ENCODE assay signal across 1 cellular context in the genomic region with DNA sequence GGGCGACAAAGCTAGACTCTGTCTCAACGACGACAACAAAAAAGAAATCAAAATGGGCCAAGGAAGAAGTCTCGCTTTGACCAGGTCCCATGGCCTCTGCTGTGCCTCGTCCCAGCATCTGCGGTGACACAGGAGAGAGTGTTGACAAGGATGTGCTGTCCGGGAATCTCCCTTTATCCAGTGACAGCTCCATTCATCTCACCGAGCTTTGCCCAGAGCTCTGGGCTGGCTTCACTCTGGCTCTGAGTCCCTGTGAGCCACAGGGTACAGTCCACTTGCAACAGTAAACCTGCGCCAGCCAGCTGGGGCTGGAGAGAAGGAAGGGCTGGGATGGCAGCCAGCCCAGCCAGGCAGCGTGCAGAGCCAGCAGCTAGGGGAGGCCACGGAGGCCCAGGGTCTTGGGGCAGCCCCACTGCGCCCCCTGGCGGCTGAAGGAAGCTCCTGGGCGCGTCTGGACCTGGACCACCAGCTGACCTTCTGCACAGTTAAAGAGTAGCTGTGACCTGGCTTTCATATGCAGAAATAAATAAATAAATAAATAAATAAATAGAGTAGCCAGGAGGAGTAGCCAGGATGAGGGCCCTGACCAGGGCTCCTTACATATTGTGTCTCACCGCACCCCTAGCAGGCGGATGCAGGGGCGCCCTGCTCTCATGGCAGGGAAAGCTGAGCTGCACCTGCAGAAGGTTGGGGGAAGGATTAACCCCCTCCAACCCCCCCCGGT.
TF ChIP-seq lines count a peak whose summit lies in the region.

No MANE protein-coding gene starts in this region.

TF ChIP-seq in HEK293, 187 proteins besides CTCF, POLR2A, EP300 and RAD21 (continued from another document and continues in another):
- TF ChIP-seq ZSCAN23 (tag by site-specific recombination; IDR thresholded peaks at IDR 0.05) (no peak), ZFP69B (tag by site-specific recombination; IDR thresholded peaks at IDR 0.05) (no peak), ZNF239 (tag by site-specific recombination; IDR thresholded peaks at IDR 0.05) (no peak), SP2 (tag by site-specific recombination; IDR thresholded peaks at IDR 0.05) (no peak), ZNF48 (tag by site-specific recombination; IDR thresholded peaks at IDR 0.05) (no peak), ZNF221 (tag by site-specific recombination; IDR thresholded peaks at IDR 0.05; ENCODE audit: borderline replicate concordance) (no peak), ZNF16 (tag by site-specific recombination; IDR thresholded peaks at IDR 0.05; ENCODE audit: low read depth) (no peak), ZNF768 (tag by site-specific recombination; IDR thresholded peaks at IDR 0.05) (no peak), ZFP3 (tag by site-specific recombination; IDR thresholded peaks at IDR 0.05; ENCODE audit: low read depth) (no peak), ZBTB21 (tag by site-specific recombination; IDR thresholded peaks at IDR 0.05) (no peak), ZNF785 (tag by site-specific recombination; IDR thresholded peaks at IDR 0.05) (no peak), ZNF138 (tag by site-specific recombination; IDR thresholded peaks at IDR 0.05; ENCODE audit: borderline replicate concordance) (no peak), KLF10 (tag by site-specific recombination; IDR thresholded peaks at IDR 0.05) (no peak), ZNF677 (tag by site-specific recombination; IDR thresholded peaks at IDR 0.05) (no peak), ZBTB7A (tag by site-specific recombination; IDR thresholded peaks at IDR 0.05; ENCODE audit: low read depth) (no peak), ZNF426 (tag by site-specific recombination; IDR thresholded peaks at IDR 0.05) (peak; percentile 47), ZNF776 (tag by site-specific recombination; IDR thresholded peaks at IDR 0.05; ENCODE audit: borderline replicate concordance) (no peak), ZNF24 (tag by site-specific recombination; IDR thresholded peaks at IDR 0.05) (no peak), ZNF416 (tag by site-specific recombination; IDR thresholded peaks at IDR 0.05) (no peak), RBAK (tag by site-specific recombination; IDR thresholded peaks at IDR 0.05) (no peak), ZNF350 (tag by site-specific recombination; IDR thresholded peaks at IDR 0.05) (no peak), ZNF76 (tag by site-specific recombination; IDR thresholded peaks at IDR 0.05; ENCODE audit: borderline replicate concordance, low read depth) (no peak), ZNF521 (tag by site-specific recombination; IDR thresholded peaks at IDR 0.05) (no peak), ZNF843 (tag by site-specific recombination; IDR thresholded peaks at IDR 0.05) (no peak), ZNF658 (tag by site-specific recombination; IDR thresholded peaks at IDR 0.05) (no peak), ZNF10 (tag by site-specific recombination; IDR thresholded peaks at IDR 0.05) (no peak), ZNF184 (tag by site-specific recombination; IDR thresholded peaks at IDR 0.05) (no peak), TCF7L2 (IDR thresholded peaks at IDR 0.05; ENCODE audit: borderline replicate concordance, low read depth, low read length) (no peak), ZNF112 (tag by site-specific recombination; IDR thresholded peaks at IDR 0.05) (no peak), OSR2 (tag by site-specific recombination; IDR thresholded peaks at IDR 0.05) (no peak), ZNF214 (tag by site-specific recombination; IDR thresholded peaks at IDR 0.05; ENCODE audit: borderline replicate concordance) (no peak), GLIS2 (tag by site-specific recombination; IDR thresholded peaks at IDR 0.05) (no peak), ZNF266 (tag by site-specific recombination; IDR thresholded peaks at IDR 0.05; ENCODE audit: low read depth) (no peak), KLF8 (tag by site-specific recombination; IDR thresholded peaks at IDR 0.05) (no peak), ZNF292 (tag by site-specific recombination; IDR thresholded peaks at IDR 0.05; ENCODE audit: borderline replicate concordance, low read depth) (no peak), ZBTB48 (tag by site-specific recombination; IDR thresholded peaks at IDR 0.05) (no peak), ZNF701 (tag by site-specific recombination; IDR thresholded peaks at IDR 0.05) (no peak), ZNF664 (tag by site-specific recombination; IDR thresholded peaks at IDR 0.05) (no peak), ZNF654 (tag by site-specific recombination; IDR thresholded peaks at IDR 0.05; ENCODE audit: low read depth) (no peak; the same call in none of the 2 replicates), SCRT1 (tag by site-specific recombination; IDR thresholded peaks at IDR 0.05; ENCODE audit: borderline replicate concordance) (no peak; the same call in 1 of the 2 replicates), REPIN1 (tag by site-specific recombination; IDR thresholded peaks at IDR 0.05; ENCODE audit: low read depth) (no peak), GLI2 (tag by site-specific recombination; IDR thresholded peaks at IDR 0.05; ENCODE audit: borderline replicate concordance, low read depth) (no peak)
- TF ChIP-seq, protein P1, sequence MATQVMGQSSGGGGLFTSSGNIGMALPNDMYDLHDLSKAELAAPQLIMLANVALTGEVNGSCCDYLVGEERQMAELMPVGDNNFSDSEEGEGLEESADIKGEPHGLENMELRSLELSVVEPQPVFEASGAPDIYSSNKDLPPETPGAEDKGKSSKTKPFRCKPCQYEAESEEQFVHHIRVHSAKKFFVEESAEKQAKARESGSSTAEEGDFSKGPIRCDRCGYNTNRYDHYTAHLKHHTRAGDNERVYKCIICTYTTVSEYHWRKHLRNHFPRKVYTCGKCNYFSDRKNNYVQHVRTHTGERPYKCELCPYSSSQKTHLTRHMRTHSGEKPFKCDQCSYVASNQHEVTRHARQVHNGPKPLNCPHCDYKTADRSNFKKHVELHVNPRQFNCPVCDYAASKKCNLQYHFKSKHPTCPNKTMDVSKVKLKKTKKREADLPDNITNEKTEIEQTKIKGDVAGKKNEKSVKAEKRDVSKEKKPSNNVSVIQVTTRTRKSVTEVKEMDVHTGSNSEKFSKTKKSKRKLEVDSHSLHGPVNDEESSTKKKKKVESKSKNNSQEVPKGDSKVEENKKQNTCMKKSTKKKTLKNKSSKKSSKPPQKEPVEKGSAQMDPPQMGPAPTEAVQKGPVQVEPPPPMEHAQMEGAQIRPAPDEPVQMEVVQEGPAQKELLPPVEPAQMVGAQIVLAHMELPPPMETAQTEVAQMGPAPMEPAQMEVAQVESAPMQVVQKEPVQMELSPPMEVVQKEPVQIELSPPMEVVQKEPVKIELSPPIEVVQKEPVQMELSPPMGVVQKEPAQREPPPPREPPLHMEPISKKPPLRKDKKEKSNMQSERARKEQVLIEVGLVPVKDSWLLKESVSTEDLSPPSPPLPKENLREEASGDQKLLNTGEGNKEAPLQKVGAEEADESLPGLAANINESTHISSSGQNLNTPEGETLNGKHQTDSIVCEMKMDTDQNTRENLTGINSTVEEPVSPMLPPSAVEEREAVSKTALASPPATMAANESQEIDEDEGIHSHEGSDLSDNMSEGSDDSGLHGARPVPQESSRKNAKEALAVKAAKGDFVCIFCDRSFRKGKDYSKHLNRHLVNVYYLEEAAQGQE (tag by site-specific recombination; IDR thresholded peaks at IDR 0.05) = no peak
- TF ChIP-seq, protein P2, sequence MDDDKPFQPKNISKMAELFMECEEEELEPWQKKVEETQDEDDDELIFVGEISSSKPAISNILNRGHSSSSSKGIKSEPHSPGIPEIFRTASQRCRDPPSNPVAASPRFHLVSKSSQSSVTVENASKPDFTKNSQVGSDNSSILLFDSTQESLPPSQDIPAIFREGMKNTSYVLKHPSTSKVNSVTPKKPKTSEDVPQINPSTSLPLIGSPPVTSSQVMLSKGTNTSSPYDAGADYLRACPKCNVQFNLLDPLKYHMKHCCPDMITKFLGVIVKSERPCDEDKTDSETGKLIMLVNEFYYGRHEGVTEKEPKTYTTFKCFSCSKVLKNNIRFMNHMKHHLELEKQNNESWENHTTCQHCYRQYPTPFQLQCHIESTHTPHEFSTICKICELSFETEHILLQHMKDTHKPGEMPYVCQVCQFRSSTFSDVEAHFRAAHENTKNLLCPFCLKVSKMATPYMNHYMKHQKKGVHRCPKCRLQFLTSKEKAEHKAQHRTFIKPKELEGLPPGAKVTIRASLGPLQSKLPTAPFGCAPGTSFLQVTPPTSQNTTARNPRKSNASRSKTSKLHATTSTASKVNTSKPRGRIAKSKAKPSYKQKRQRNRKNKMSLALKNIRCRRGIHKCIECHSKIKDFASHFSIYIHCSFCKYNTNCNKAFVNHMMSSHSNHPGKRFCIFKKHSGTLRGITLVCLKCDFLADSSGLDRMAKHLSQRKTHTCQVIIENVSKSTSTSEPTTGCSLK (tag by site-specific recombination; IDR thresholded peaks at IDR 0.05) = no peak
- TF ChIP-seq, protein P3, sequence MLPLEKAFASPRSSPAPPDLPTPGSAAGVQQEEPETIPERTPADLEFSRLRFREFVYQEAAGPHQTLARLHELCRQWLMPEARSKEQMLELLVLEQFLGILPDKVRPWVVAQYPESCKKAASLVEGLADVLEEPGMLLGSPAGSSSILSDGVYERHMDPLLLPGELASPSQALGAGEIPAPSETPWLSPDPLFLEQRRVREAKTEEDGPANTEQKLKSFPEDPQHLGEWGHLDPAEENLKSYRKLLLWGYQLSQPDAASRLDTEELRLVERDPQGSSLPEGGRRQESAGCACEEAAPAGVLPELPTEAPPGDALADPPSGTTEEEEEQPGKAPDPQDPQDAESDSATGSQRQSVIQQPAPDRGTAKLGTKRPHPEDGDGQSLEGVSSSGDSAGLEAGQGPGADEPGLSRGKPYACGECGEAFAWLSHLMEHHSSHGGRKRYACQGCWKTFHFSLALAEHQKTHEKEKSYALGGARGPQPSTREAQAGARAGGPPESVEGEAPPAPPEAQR (tag by site-specific recombination; IDR thresholded peaks at IDR 0.05) = no peak
- TF ChIP-seq, protein P4, sequence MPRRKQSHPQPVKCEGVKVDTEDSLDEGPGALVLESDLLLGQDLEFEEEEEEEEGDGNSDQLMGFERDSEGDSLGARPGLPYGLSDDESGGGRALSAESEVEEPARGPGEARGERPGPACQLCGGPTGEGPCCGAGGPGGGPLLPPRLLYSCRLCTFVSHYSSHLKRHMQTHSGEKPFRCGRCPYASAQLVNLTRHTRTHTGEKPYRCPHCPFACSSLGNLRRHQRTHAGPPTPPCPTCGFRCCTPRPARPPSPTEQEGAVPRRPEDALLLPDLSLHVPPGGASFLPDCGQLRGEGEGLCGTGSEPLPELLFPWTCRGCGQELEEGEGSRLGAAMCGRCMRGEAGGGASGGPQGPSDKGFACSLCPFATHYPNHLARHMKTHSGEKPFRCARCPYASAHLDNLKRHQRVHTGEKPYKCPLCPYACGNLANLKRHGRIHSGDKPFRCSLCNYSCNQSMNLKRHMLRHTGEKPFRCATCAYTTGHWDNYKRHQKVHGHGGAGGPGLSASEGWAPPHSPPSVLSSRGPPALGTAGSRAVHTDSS (tag by site-specific recombination; IDR thresholded peaks at IDR 0.05) = no peak
- TF ChIP-seq, protein P5, sequence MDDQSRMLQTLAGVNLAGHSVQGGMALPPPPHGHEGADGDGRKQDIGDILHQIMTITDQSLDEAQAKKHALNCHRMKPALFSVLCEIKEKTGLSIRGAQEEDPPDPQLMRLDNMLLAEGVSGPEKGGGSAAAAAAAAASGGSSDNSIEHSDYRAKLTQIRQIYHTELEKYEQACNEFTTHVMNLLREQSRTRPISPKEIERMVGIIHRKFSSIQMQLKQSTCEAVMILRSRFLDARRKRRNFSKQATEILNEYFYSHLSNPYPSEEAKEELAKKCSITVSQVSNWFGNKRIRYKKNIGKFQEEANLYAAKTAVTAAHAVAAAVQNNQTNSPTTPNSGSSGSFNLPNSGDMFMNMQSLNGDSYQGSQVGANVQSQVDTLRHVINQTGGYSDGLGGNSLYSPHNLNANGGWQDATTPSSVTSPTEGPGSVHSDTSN (CRISPR knock-in tag; IDR thresholded peaks at IDR 0.05) = no peak
- TF ChIP-seq, protein P6, sequence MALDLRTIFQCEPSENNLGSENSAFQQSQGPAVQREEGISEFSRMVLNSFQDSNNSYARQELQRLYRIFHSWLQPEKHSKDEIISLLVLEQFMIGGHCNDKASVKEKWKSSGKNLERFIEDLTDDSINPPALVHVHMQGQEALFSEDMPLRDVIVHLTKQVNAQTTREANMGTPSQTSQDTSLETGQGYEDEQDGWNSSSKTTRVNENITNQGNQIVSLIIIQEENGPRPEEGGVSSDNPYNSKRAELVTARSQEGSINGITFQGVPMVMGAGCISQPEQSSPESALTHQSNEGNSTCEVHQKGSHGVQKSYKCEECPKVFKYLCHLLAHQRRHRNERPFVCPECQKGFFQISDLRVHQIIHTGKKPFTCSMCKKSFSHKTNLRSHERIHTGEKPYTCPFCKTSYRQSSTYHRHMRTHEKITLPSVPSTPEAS (tag by site-specific recombination; IDR thresholded peaks at IDR 0.05) = no peak
- TF ChIP-seq, protein P7, sequence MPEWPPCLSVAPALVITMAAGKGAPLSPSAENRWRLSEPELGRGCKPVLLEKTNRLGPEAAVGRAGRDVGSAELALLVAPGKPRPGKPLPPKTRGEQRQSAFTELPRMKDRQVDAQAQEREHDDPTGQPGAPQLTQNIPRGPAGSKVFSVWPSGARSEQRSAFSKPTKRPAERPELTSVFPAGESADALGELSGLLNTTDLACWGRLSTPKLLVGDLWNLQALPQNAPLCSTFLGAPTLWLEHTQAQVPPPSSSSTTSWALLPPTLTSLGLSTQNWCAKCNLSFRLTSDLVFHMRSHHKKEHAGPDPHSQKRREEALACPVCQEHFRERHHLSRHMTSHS (tag by site-specific recombination; IDR thresholded peaks at IDR 0.05) = no peak
- TF ChIP-seq, protein P8, sequence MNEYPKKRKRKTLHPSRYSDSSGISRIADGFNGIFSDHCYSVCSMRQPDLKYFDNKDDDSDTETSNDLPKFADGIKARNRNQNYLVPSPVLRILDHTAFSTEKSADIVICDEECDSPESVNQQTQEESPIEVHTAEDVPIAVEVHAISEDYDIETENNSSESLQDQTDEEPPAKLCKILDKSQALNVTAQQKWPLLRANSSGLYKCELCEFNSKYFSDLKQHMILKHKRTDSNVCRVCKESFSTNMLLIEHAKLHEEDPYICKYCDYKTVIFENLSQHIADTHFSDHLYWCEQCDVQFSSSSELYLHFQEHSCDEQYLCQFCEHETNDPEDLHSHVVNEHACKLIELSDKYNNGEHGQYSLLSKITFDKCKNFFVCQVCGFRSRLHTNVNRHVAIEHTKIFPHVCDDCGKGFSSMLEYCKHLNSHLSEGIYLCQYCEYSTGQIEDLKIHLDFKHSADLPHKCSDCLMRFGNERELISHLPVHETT (tag by site-specific recombination; IDR thresholded peaks at IDR 0.05) = no peak
- TF ChIP-seq, protein P9, sequence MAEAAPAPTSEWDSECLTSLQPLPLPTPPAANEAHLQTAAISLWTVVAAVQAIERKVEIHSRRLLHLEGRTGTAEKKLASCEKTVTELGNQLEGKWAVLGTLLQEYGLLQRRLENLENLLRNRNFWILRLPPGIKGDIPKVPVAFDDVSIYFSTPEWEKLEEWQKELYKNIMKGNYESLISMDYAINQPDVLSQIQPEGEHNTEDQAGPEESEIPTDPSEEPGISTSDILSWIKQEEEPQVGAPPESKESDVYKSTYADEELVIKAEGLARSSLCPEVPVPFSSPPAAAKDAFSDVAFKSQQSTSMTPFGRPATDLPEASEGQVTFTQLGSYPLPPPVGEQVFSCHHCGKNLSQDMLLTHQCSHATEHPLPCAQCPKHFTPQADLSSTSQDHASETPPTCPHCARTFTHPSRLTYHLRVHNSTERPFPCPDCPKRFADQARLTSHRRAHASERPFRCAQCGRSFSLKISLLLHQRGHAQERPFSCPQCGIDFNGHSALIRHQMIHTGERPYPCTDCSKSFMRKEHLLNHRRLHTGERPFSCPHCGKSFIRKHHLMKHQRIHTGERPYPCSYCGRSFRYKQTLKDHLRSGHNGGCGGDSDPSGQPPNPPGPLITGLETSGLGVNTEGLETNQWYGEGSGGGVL (tag by site-specific recombination; IDR thresholded peaks at IDR 0.05) = no peak
- TF ChIP-seq, protein P10, sequence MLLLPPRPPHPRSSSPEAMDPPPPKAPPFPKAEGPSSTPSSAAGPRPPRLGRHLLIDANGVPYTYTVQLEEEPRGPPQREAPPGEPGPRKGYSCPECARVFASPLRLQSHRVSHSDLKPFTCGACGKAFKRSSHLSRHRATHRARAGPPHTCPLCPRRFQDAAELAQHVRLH (tag by site-specific recombination; IDR thresholded peaks at IDR 0.05) = no peak
